8 cellular contexts compared by ENCODE assay signal in the genomic region with DNA sequence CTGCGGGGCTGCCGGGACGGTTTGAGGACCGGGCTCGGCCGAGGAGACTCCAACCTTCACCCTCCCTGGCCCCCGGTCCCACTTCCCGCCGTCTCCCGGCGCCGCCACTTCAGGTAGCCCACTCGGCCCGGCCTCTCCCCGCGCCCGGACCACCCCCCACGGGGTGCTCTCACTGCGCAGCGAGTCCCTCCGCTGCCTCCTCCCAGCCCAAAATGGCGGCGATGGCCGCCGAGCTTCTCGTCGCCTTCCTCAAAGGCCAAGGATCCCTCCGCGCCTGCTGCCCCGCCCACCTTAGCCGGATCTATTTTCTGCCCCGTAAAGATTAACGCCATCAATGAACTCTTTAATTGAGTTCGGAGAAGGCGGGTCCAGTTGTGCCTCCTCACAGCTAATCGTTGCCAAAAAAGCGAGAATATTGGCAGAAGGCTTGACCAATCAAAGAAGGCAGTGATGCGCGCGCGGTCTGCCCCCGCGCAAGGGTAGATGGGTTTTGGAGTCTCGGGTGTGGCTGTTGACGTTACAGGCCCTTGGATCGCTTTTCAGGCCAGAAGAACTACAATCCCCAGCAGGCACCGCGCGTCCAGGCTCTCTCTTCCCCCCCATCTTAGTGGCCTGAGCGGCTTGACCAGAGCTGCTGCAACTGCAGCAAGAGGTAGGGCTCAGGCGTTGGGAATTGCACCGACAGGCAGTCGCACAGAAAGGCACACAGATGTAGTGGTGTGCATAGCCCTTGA. TPM values are rescaled to one million over a fixed set of nuclear protein-coding genes. Genes with fewer than 3 reads are reported as not detected.
A peak's percentile ranks its signal among the peaks of the same experiment; 100 is the strongest.
DNase-seq lines count a peak whose midpoint lies in the region; ATAC-seq lines count a peak whose summit lies in the region.

A gene with protein sequence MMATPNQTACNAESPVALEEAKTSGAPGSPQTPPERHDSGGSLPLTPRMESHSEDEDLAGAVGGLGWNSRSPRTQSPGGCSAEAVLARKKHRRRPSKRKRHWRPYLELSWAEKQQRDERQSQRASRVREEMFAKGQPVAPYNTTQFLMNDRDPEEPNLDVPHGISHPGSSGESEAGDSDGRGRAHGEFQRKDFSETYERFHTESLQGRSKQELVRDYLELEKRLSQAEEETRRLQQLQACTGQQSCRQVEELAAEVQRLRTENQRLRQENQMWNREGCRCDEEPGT (plus strand): TSS at position 588 of the 734 bp plus-strand sequence. CDS start 919 bp downstream, outside the sequence.

- peak within 1 kb of the TSS; percentile 100 for H3K27ac ChIP-seq in effector memory CD4-positive, alpha-beta T cell (ENCODE audit: insufficient read depth, low read length, poor library complexity, severe bottlenecking)

- peak; percentile 99 for DNase-seq in COLO829 (ENCODE audit: low spot score)
- DNase-seq in HT-29 (ENCODE audit: low spot score): peak; percentile 100
- peak; percentile 96 for DNase-seq in NK-92 treated with Interleukin-12 subunit alpha and Interleukin-12 subunit beta, amount 100 ng/mL, for 24 hours (lab: John Stamatoyannopoulos, UW)
- peak; percentile 96 to 98 for DNase-seq in activated CD8-positive, alpha-beta memory T cell treated with anti-CD3 and anti-CD28 coated beads for 4 hours (ENCODE audit: low read depth in 2 of 2)
- DNase-seq in effector memory CD4-positive, alpha-beta T cell: peak; percentile 96 to 98 (median 96)
- DNase-seq in lung microvascular endothelial cell (ENCODE audit: low read depth in 2 of 2): peak; percentile 100
- DNase-seq in stimulated activated CD4-positive, alpha-beta T cell treated with anti-CD3 and anti-CD28 coated beads, TNF-alpha, amount 100 ng/mL, for 4 hours (ENCODE audit: low read depth in 3 of 3): peak; percentile 91 to 97 (median 96)

- no peaks in the 10 kb centered on the region for H3K9me3 ChIP-seq in effector memory CD4-positive, alpha-beta T cell (ENCODE audit: control insufficient read depth, low read length)

- peaks cover 8% of the 10 kb centered on the region for H3K4me1 ChIP-seq in effector memory CD4-positive, alpha-beta T cell (ENCODE audit: control insufficient read depth, insufficient read depth, low read length, poor library complexity, severe bottlenecking)

- H3K36me3 ChIP-seq in effector memory CD4-positive, alpha-beta T cell (ENCODE audit: control insufficient read depth, insufficient read depth, low read length): peaks cover 3% of the 10 kb centered on the region

- ATAC-seq in GM21360 (IDR thresholded peaks at IDR 0.05; ENCODE audit: unreplicated experiment): peak; percentile 87

- H3K4me3 ChIP-seq in effector memory CD4-positive, alpha-beta T cell (ENCODE audit: insufficient read depth, low read depth, low read length, poor library complexity, severe bottlenecking): peak within 1 kb of the TSS; percentile 100

- no peaks in the 10 kb centered on the region for H3K27me3 ChIP-seq in effector memory CD4-positive, alpha-beta T cell (replicated peaks; ENCODE audit: control insufficient read depth, insufficient read depth, low read length, poor library complexity, severe bottlenecking)

RNA-seq across cellular contexts. Expression of the gene that starts here (rescaled TPM):
- 9.0 and 9.5 TPM in 2 replicates for total RNA-seq in HT-29 (2014; rRNA removed; shearing (Covaris generic))
- total RNA-seq in lung microvascular endothelial cell: 2.6 and 3.1 TPM in 2 replicates

Comparison
In these comparisons a context has a peak if more than half of its experiments do, and no peak if none do; other contexts are left out.
1. Peak in every context shown above with its lines: DNase-seq, ATAC-seq, H3K4me3 ChIP-seq and H3K27ac ChIP-seq.